In the genomic region with DNA sequence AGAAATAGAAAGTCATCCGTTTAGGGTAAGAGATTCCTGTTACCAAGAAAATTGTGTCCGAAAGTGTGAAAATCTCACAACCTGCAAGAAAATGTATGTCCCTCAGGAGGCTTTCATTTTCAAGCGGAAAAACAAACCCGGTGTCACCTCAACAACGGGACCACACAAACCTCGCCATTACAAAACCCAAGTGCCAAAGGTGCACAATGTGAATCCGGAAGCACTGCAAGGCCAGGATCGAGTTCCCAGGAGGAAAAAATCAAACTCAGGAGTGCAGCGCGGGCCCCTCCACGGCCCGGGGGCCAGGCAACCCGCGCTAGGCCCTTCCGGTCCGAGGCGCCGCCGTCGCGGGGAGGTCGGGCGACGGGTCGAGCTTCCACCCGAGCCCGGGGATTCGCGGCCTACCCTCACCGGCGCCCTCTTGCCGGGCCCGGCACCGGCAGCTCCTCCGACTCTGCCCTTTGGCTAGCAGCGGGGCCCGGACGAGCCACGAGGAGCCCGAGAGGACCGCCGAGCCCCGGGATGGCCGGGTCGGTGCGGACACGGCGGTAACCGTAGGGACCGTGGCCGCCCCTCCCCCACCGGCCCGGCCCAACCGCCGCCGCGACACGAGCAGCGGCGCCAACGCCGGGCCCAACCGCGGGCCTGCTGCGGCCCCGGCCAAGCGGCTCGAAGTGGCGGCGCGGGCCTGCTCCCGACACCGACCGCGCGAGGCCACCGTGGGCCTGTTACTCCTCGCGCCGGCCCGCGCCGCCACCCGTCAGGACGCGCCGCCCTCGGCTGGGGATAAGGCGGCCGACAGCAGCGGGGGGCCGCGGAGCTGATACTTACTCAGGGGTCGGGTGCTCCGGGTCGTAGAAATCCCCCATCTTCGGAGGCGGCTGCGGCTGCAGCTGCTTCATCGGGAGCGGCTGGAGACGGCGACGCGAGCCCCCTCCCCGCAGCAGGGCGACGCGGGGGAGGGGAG, we compare ENCODE assay signal across 1 cellular context.
TF ChIP-seq lines count a peak whose summit lies in the region.

No MANE protein-coding gene starts in this region.

TF ChIP-seq in K562, 482 proteins besides CTCF, POLR2A, EP300 and RAD21 (continued from another document and continues in another):
- TF ChIP-seq, protein P1, sequence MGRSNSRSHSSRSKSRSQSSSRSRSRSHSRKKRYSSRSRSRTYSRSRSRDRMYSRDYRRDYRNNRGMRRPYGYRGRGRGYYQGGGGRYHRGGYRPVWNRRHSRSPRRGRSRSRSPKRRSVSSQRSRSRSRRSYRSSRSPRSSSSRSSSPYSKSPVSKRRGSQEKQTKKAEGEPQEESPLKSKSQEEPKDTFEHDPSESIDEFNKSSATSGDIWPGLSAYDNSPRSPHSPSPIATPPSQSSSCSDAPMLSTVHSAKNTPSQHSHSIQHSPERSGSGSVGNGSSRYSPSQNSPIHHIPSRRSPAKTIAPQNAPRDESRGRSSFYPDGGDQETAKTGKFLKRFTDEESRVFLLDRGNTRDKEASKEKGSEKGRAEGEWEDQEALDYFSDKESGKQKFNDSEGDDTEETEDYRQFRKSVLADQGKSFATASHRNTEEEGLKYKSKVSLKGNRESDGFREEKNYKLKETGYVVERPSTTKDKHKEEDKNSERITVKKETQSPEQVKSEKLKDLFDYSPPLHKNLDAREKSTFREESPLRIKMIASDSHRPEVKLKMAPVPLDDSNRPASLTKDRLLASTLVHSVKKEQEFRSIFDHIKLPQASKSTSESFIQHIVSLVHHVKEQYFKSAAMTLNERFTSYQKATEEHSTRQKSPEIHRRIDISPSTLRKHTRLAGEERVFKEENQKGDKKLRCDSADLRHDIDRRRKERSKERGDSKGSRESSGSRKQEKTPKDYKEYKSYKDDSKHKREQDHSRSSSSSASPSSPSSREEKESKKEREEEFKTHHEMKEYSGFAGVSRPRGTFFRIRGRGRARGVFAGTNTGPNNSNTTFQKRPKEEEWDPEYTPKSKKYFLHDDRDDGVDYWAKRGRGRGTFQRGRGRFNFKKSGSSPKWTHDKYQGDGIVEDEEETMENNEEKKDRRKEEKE (IDR thresholded peaks at IDR 0.05; ENCODE audit: borderline replicate concordance in 1 of 2, control insufficient read depth in 1 of 2, low read depth in 2 of 2, low read length in 1 of 2) = 0 out of 4 replicates have a peak, but pooled peaks of 1 of the 2 experiments have one; percentile 50
- TF ChIP-seq CEBPG (CRISPR knock-in tag; IDR thresholded peaks at IDR 0.05) (0 out of 2 replicates have a peak, but pooled peaks have one; percentile 28), CEBPG (tag; conservative IDR thresholded peaks at IDR 0.05 in 1 of 2, IDR thresholded peaks at IDR 0.05 in 1 of 2) (no peak), EHMT2 (IDR thresholded peaks at IDR 0.05) (no peak), PRMT5 (CRISPR knock-in tag; IDR thresholded peaks at IDR 0.05) (peak; percentile 77), MTA3 (IDR thresholded peaks at IDR 0.05; ENCODE audit: borderline replicate concordance) (peak; percentile 58; the same call in 1 of the 2 replicates), ZNF780A (CRISPR knock-in tag; IDR thresholded peaks at IDR 0.05) (no peak), KDM5B (IDR thresholded peaks at IDR 0.05; ENCODE audit: insufficient replicate concordance, low read depth, low read length) (peak; percentile 70), ZNF133 (CRISPR knock-in tag; IDR thresholded peaks at IDR 0.05) (no peak), FOXK2 (conservative IDR thresholded peaks at IDR 0.05 in 1 of 2, IDR thresholded peaks at IDR 0.05 in 1 of 2; ENCODE audit: low read depth in 2 of 2) (0 out of 4 replicates have a peak, but pooled peaks of 1 of the 2 experiments have one; percentile 30), EWSR1 (IDR thresholded peaks at IDR 0.05; ENCODE audit: borderline replicate concordance, low read depth, partially characterized antibody) (no peak), NFRKB (IDR thresholded peaks at IDR 0.05; ENCODE audit: low read depth) (no peak; the same call in none of the 2 replicates), MXI1 (IDR thresholded peaks at IDR 0.05; ENCODE audit: low read depth, low read length) (no peak), THRAP3 (IDR thresholded peaks at IDR 0.05; ENCODE audit: borderline replicate concordance) (no peak), POLR2H (tag; IDR thresholded peaks at IDR 0.05; ENCODE audit: low read depth) (no peak; the same call in 1 of the 2 replicates), NR4A1 (CRISPR knock-in tag; IDR thresholded peaks at IDR 0.05) (no peak), NR4A1 (tag; IDR thresholded peaks at IDR 0.05) (no peak; the same call in 1 of the 2 replicates), SREBF2 (CRISPR knock-in tag; IDR thresholded peaks at IDR 0.05) (no peak), ZBTB7A (IDR thresholded peaks at IDR 0.05; ENCODE audit: borderline replicate concordance, control insufficient read depth, low read depth, low read length) (peak; percentile 47; the same call in 1 of the 2 replicates), SNIP1 (IDR thresholded peaks at IDR 0.05; ENCODE audit: low read depth) (no peak)
- TF ChIP-seq, protein P2, sequence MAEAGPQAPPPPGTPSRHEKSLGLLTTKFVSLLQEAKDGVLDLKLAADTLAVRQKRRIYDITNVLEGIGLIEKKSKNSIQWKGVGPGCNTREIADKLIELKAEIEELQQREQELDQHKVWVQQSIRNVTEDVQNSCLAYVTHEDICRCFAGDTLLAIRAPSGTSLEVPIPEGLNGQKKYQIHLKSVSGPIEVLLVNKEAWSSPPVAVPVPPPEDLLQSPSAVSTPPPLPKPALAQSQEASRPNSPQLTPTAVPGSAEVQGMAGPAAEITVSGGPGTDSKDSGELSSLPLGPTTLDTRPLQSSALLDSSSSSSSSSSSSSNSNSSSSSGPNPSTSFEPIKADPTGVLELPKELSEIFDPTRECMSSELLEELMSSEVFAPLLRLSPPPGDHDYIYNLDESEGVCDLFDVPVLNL (CRISPR knock-in tag; IDR thresholded peaks at IDR 0.05; ENCODE audit: low read depth) = 0 out of 2 replicates have a peak, but pooled peaks have one; percentile 56
- TF ChIP-seq, protein P3, sequence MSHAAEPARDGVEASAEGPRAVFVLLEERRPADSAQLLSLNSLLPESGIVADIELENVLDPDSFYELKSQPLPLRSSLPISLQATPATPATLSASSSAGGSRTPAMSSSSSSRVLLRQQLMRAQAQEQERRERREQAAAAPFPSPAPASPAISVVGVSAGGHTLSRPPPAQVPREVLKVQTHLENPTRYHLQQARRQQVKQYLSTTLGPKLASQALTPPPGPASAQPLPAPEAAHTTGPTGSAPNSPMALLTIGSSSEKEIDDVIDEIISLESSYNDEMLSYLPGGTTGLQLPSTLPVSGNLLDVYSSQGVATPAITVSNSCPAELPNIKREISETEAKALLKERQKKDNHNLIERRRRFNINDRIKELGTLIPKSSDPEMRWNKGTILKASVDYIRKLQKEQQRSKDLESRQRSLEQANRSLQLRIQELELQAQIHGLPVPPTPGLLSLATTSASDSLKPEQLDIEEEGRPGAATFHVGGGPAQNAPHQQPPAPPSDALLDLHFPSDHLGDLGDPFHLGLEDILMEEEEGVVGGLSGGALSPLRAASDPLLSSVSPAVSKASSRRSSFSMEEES (CRISPR knock-in tag; IDR thresholded peaks at IDR 0.05) = no peak
- TF ChIP-seq, protein P4, sequence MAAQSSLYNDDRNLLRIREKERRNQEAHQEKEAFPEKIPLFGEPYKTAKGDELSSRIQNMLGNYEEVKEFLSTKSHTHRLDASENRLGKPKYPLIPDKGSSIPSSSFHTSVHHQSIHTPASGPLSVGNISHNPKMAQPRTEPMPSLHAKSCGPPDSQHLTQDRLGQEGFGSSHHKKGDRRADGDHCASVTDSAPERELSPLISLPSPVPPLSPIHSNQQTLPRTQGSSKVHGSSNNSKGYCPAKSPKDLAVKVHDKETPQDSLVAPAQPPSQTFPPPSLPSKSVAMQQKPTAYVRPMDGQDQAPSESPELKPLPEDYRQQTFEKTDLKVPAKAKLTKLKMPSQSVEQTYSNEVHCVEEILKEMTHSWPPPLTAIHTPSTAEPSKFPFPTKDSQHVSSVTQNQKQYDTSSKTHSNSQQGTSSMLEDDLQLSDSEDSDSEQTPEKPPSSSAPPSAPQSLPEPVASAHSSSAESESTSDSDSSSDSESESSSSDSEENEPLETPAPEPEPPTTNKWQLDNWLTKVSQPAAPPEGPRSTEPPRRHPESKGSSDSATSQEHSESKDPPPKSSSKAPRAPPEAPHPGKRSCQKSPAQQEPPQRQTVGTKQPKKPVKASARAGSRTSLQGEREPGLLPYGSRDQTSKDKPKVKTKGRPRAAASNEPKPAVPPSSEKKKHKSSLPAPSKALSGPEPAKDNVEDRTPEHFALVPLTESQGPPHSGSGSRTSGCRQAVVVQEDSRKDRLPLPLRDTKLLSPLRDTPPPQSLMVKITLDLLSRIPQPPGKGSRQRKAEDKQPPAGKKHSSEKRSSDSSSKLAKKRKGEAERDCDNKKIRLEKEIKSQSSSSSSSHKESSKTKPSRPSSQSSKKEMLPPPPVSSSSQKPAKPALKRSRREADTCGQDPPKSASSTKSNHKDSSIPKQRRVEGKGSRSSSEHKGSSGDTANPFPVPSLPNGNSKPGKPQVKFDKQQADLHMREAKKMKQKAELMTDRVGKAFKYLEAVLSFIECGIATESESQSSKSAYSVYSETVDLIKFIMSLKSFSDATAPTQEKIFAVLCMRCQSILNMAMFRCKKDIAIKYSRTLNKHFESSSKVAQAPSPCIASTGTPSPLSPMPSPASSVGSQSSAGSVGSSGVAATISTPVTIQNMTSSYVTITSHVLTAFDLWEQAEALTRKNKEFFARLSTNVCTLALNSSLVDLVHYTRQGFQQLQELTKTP (IDR thresholded peaks at IDR 0.05; ENCODE audit: low read depth in 1 of 2, partially characterized antibody in 2 of 2) = peak in 1 of 2 experiments; percentile 14
- TF ChIP-seq, protein P5, sequence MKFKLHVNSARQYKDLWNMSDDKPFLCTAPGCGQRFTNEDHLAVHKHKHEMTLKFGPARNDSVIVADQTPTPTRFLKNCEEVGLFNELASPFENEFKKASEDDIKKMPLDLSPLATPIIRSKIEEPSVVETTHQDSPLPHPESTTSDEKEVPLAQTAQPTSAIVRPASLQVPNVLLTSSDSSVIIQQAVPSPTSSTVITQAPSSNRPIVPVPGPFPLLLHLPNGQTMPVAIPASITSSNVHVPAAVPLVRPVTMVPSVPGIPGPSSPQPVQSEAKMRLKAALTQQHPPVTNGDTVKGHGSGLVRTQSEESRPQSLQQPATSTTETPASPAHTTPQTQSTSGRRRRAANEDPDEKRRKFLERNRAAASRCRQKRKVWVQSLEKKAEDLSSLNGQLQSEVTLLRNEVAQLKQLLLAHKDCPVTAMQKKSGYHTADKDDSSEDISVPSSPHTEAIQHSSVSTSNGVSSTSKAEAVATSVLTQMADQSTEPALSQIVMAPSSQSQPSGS (CRISPR knock-in tag; IDR thresholded peaks at IDR 0.05) = no peak
- TF ChIP-seq, protein P6, sequence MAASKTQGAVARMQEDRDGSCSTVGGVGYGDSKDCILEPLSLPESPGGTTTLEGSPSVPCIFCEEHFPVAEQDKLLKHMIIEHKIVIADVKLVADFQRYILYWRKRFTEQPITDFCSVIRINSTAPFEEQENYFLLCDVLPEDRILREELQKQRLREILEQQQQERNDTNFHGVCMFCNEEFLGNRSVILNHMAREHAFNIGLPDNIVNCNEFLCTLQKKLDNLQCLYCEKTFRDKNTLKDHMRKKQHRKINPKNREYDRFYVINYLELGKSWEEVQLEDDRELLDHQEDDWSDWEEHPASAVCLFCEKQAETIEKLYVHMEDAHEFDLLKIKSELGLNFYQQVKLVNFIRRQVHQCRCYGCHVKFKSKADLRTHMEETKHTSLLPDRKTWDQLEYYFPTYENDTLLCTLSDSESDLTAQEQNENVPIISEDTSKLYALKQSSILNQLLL (CRISPR knock-in tag; IDR thresholded peaks at IDR 0.05; ENCODE audit: borderline replicate concordance) = no peak
- TF ChIP-seq, protein P7, sequence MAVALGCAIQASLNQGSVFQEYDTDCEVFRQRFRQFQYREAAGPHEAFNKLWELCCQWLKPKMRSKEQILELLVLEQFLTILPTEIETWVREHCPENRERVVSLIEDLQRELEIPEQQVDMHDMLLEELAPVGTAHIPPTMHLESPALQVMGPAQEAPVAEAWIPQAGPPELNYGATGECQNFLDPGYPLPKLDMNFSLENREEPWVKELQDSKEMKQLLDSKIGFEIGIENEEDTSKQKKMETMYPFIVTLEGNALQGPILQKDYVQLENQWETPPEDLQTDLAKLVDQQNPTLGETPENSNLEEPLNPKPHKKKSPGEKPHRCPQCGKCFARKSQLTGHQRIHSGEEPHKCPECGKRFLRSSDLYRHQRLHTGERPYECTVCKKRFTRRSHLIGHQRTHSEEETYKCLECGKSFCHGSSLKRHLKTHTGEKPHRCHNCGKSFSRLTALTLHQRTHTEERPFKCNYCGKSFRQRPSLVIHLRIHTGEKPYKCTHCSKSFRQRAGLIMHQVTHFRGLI (CRISPR knock-in tag; IDR thresholded peaks at IDR 0.05) = no peak; the same call in 1 of the 2 replicates
- TF ChIP-seq, protein P8, sequence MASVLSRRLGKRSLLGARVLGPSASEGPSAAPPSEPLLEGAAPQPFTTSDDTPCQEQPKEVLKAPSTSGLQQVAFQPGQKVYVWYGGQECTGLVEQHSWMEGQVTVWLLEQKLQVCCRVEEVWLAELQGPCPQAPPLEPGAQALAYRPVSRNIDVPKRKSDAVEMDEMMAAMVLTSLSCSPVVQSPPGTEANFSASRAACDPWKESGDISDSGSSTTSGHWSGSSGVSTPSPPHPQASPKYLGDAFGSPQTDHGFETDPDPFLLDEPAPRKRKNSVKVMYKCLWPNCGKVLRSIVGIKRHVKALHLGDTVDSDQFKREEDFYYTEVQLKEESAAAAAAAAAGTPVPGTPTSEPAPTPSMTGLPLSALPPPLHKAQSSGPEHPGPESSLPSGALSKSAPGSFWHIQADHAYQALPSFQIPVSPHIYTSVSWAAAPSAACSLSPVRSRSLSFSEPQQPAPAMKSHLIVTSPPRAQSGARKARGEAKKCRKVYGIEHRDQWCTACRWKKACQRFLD (CRISPR knock-in tag; IDR thresholded peaks at IDR 0.05) = 0 out of 2 replicates have a peak, but pooled peaks have one; percentile 35
- TF ChIP-seq, protein P9, sequence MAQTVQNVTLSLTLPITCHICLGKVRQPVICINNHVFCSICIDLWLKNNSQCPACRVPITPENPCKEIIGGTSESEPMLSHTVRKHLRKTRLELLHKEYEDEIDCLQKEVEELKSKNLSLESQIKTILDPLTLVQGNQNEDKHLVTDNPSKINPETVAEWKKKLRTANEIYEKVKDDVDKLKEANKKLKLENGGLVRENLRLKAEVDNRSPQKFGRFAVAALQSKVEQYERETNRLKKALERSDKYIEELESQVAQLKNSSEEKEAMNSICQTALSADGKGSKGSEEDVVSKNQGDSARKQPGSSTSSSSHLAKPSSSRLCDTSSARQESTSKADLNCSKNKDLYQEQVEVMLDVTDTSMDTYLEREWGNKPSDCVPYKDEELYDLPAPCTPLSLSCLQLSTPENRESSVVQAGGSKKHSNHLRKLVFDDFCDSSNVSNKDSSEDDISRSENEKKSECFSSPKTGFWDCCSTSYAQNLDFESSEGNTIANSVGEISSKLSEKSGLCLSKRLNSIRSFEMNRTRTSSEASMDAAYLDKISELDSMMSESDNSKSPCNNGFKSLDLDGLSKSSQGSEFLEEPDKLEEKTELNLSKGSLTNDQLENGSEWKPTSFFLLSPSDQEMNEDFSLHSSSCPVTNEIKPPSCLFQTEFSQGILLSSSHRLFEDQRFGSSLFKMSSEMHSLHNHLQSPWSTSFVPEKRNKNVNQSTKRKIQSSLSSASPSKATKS (CRISPR knock-in tag; IDR thresholded peaks at IDR 0.05) = no peak
- TF ChIP-seq, protein P10, sequence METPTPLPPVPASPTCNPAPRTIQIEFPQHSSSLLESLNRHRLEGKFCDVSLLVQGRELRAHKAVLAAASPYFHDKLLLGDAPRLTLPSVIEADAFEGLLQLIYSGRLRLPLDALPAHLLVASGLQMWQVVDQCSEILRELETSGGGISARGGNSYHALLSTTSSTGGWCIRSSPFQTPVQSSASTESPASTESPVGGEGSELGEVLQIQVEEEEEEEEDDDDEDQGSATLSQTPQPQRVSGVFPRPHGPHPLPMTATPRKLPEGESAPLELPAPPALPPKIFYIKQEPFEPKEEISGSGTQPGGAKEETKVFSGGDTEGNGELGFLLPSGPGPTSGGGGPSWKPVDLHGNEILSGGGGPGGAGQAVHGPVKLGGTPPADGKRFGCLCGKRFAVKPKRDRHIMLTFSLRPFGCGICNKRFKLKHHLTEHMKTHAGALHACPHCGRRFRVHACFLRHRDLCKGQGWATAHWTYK (CRISPR knock-in tag; IDR thresholded peaks at IDR 0.05) = 0 out of 2 replicates have a peak, but pooled peaks have one; percentile 37
